Comparison of ENCODE assay signal across 8 cellular contexts in genomic region chr17:37848690-37849616, GRCh38.
A peak's percentile ranks its signal among the peaks of the same experiment; 100 is the strongest.
DNase-seq lines count a peak whose midpoint lies in the region; ATAC-seq, FAIRE-seq and TF ChIP-seq lines count a peak whose summit lies in the region.

No MANE protein-coding gene starts in this region.

- no peaks in the 10 kb centered on the region for H3K36me3 Mint-ChIP-seq in dendritic cell treated with granulocyte-macrophage colony-stimulating factor and Interleukin-4, amounts not matched to agents 40 ng/mL and 50 ng/mL, for 4 days (ENCODE audit: low read depth)

- H3K4me1 Mint-ChIP-seq in dendritic cell treated with granulocyte-macrophage colony-stimulating factor and Interleukin-4, amounts not matched to agents 40 ng/mL and 50 ng/mL, for 4 days (ENCODE audit: low read depth), result peaks cover 18% of the 10 kb centered on the region

- peak; percentile 80 for DNase-seq in DMS53 treated with DMSO at 0.1 percent for 48 hours (lab: John Stamatoyannopoulos, UW; ENCODE audit: unreplicated experiment)
- DNase-seq in NOMO-1 treated with DMSO at 0.1 percent for 48 hours (lab: John Stamatoyannopoulos, UW; ENCODE audit: unreplicated experiment), result peak; percentile 76
- peak; percentile 89 for DNase-seq in urothelium cell line (ENCODE audit: low spot score)
- DNase-seq in epidermal melanocyte (ENCODE audit: insufficient read length, low spot score), result no peak
- no peak for DNase-seq in BE2C

- H3K9me3 ChIP-seq in BE2C, result no peaks in the 10 kb centered on the region

- no peak overlapping the region for H3K4me3 Mint-ChIP-seq in dendritic cell treated with granulocyte-macrophage colony-stimulating factor and Interleukin-4, amounts not matched to agents 40 ng/mL and 50 ng/mL, for 4 days

- peak overlapping the region; percentile 11 for H3K27ac Mint-ChIP-seq in dendritic cell treated with granulocyte-macrophage colony-stimulating factor and Interleukin-4, amounts not matched to agents 40 ng/mL and 50 ng/mL, for 4 days

- ATAC-seq in GM21619 (IDR thresholded peaks at IDR 0.05; ENCODE audit: unreplicated experiment) (peak; percentile 56), HG02884 (IDR thresholded peaks at IDR 0.05; ENCODE audit: unreplicated experiment) (no peak)

- H3K4me1 ChIP-seq in BE2C, result no peaks in the 10 kb centered on the region

- no peak for FAIRE-seq in urothelium cell line (lab: Jason Lieb, UNC)

- H3K36me3 ChIP-seq in BE2C, result no peaks in the 10 kb centered on the region

- no peaks in the 10 kb centered on the region for H3K27me3 Mint-ChIP-seq in dendritic cell treated with granulocyte-macrophage colony-stimulating factor and Interleukin-4, amounts not matched to agents 40 ng/mL and 50 ng/mL, for 4 days

- H3K9me3 Mint-ChIP-seq in dendritic cell treated with granulocyte-macrophage colony-stimulating factor and Interleukin-4, amounts not matched to agents 40 ng/mL and 50 ng/mL, for 4 days, result no peaks in the 10 kb centered on the region

- H3K4me3 ChIP-seq in BE2C (ENCODE audit: low read depth, low read length), result no peak overlapping the region

- peaks cover 8% of the 10 kb centered on the region; the same call in 1 of the 2 replicates for H3K27me3 ChIP-seq in BE2C

- intact Hi-C loops in dendritic cell treated with granulocyte-macrophage colony-stimulating factor and Interleukin-4, amounts not matched to agents 40 ng/mL and 50 ng/mL, for 4 days (cut with micrococcal nuclease), result loop anchor here (10.0 kb wide), 1 partner anchor 144 kb away; no protein-coding TSS in a partner anchor

- no peak for TF ChIP-seq CTCF in BE2C (IDR thresholded peaks at IDR 0.05; ENCODE audit: low read depth, low read length)

Comparison
In these comparisons a context has a peak if more than half of its experiments do, and no peak if none do; other contexts are left out.
1. DNase-seq: peak in DMS53 treated with DMSO at 0.1 percent for 48 hours (single experiment), NOMO-1 treated with DMSO at 0.1 percent for 48 hours (single experiment) and urothelium cell line (single experiment); none in epidermal melanocyte (single experiment) and BE2C (single experiment).